Comparison of ENCODE assay signal across 8 cellular contexts in the genomic region with DNA sequence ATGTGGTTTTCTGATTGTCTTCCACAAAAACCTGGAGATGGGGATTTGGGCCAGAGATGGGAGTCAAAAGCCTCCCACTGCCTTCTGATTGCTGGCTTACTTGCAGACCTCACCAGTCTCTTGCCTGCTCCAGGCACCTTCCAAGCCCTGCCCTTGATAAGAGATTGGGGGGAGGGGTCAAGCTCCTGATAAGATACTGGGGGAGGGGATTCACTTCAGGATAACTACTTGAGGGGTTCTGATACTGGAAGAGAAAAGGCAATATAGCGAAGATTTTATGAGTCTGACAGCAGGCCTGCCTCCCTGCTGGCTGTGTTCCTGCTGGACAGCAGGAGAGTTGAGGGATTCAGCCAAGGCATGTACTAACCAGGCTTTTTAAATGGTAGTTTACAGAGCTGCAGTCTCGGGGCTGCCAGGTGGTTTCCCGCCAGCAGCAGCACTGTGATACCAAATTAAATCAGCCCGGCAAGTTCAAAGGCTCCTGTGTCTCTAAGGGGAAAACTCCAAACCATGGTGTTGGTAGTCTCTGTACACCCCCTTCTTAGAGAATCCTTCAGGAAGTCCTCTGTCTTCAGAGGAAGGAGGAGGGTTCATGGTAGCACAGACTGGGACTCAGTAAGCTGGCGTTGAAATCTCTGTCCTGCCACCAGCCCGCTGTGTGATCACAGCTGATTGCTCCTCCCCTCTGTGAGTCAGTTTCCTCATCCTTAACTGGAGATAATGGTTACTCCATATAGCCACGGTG. TPM values are rescaled to one million over a fixed set of nuclear protein-coding genes. Genes with fewer than 3 reads are reported as not detected.
DNase-seq lines count a peak whose midpoint lies in the region; ATAC-seq and TF ChIP-seq lines count a peak whose summit lies in the region.

No MANE protein-coding gene starts in this region.

- H3K14ac ChIP-seq in trophoblast cell (ENCODE audit: low read length) = no peak overlapping the region

- CTCF ChIA-PET in T-cell (lab: Charles Lee) = interaction anchor here (0.5 to 0.6 kb wide), 2 partner anchors 315 to 1584 kb away, joined by 3 to 4 read pairs; no protein-coding TSS in a partner anchor

- H3K9ac ChIP-seq in BLaER1 treated with 17β-estradiol and CSF1 and Interleukin-3, amounts not matched to agents 10 nM and 100 nM = peak overlapping the region in 1 of 11 experiments; percentile 32; a peak in 2 of 22 replicates
- H3K9ac ChIP-seq in trophoblast cell (ENCODE audit: low read length) = no peak overlapping the region

- H3K27ac Mint-ChIP-seq in T-cell = no peak overlapping the region

- WGBS in trophoblast cell (ENCODE audit: extremely low coverage, insufficient coverage, insufficient read length) = no CpG with 5 or more reads among the region's 7 CpGs

- H2AK5ac ChIP-seq in trophoblast cell (ENCODE audit: low read length) = no peak overlapping the region

- no peak overlapping the region for H3K4me3 Mint-ChIP-seq in T-cell

- POLR2A ChIA-PET in T-cell (lab: Charles Lee) = no interaction called here

- H3K4me3 ChIP-seq in BLaER1 treated with 17β-estradiol and CSF1 and Interleukin-3, amounts not matched to agents 10 nM and 100 nM = peak overlapping the region in 1 of 10 experiments; percentile 4; a peak in 1 of 20 replicates
- H3K4me3 ChIP-seq in fibroblast of mammary gland (ENCODE audit: control insufficient read depth, low read depth, low read length) (no peak overlapping the region), trophoblast cell (ENCODE audit: low read depth, low read length) (no peak overlapping the region)

- no peak overlapping the region for H2BK5ac ChIP-seq in trophoblast cell (ENCODE audit: low read depth, low read length, poor library complexity)

- H2BK12ac ChIP-seq in trophoblast cell (ENCODE audit: low read length) = no peak overlapping the region

- peaks cover 3% of the 10 kb centered on the region for H3K36me3 Mint-ChIP-seq in T-cell

- DNase-seq in T-cell (peak in 1 of 34 experiments; percentile 2), fibroblast of mammary gland (ENCODE audit: low read depth) (peak; percentile 75), trophoblast cell (peak; percentile 17 to 25), NCI-H774 (lab: John Stamatoyannopoulos, UW) (no peak)

- H3K4ac ChIP-seq in trophoblast cell (ENCODE audit: low read depth, low read length) = no peak overlapping the region

- H3K27me3 Mint-ChIP-seq in T-cell = no peaks in the 10 kb centered on the region

- H3K4me1 Mint-ChIP-seq in T-cell = peaks cover 0 to 8% (median 7%) of the 10 kb centered on the region in 3 donors

- ATAC-seq in HG02759 (IDR thresholded peaks at IDR 0.05; ENCODE audit: unreplicated experiment) (peak; percentile 57), T-cell (replicated peaks in 1 of 4) (peak; percentile 19 to 67 (median 43)), GM19397 (IDR thresholded peaks at IDR 0.05; ENCODE audit: unreplicated experiment) (no peak), HG02642 (IDR thresholded peaks at IDR 0.05; ENCODE audit: poor library complexity, unreplicated experiment) (no peak)

- peaks cover 12 to 16% (median 14%) of the 10 kb centered on the region in 10 experiments for H3K4me1 ChIP-seq in BLaER1 treated with 17β-estradiol and CSF1 and Interleukin-3, amounts not matched to agents 10 nM and 100 nM
- H3K4me1 ChIP-seq in trophoblast cell (ENCODE audit: control insufficient read depth in 1 of 2, insufficient read depth in 2 of 2, low read length in 2 of 2) = no peaks in the 10 kb centered on the region

- no peaks in the 10 kb centered on the region for H3K9me3 Mint-ChIP-seq in T-cell

- peak overlapping the region; percentile 5 for H2AFZ ChIP-seq in trophoblast cell (ENCODE audit: insufficient read depth, low read length, poor library complexity)

- H3K79me2 ChIP-seq in trophoblast cell (ENCODE audit: control insufficient read depth, insufficient read depth, low read length, poor library complexity) = no peaks in the 10 kb centered on the region

- H3K79me1 ChIP-seq in trophoblast cell (ENCODE audit: low read length) = no peaks in the 10 kb centered on the region

- no peak overlapping the region for H3K23ac ChIP-seq in trophoblast cell (ENCODE audit: low read length)

- peak overlapping the region; percentile 31 for H2BK120ac ChIP-seq in trophoblast cell (ENCODE audit: insufficient read depth, low read length, poor library complexity)

- TF ChIP-seq CTCF in fibroblast of mammary gland (conservative IDR thresholded peaks at IDR 0.05; ENCODE audit: control insufficient read depth, insufficient read depth, low read depth, low read length) = no peak

- no peaks in the 10 kb centered on the region for H4K20me1 ChIP-seq in BLaER1 treated with 17β-estradiol and CSF1 and Interleukin-3, amounts not matched to agents 10 nM and 100 nM

- no peaks in the 10 kb centered on the region for H3K36me3 ChIP-seq in BLaER1 treated with 17β-estradiol and CSF1 and Interleukin-3, amounts not matched to agents 10 nM and 100 nM
- H3K36me3 ChIP-seq in trophoblast cell (ENCODE audit: control insufficient read depth in 1 of 2, insufficient read depth in 2 of 2, low read length in 2 of 2) = no peaks in the 10 kb centered on the region

- no peaks in the 10 kb centered on the region for H3K27me3 ChIP-seq in BLaER1 treated with 17β-estradiol and CSF1 and Interleukin-3, amounts not matched to agents 10 nM and 100 nM
- no peaks in the 10 kb centered on the region for H3K27me3 ChIP-seq in trophoblast cell (ENCODE audit: insufficient read depth, low read length)

- H3K9me3 ChIP-seq in BLaER1 treated with 17β-estradiol and CSF1 and Interleukin-3, amounts not matched to agents 10 nM and 100 nM (replicated peaks in 1 of 11) = no peaks in the 10 kb centered on the region
- no peaks in the 10 kb centered on the region for H3K9me3 ChIP-seq in trophoblast cell (ENCODE audit: insufficient read depth, low read depth, low read length)

- H3K4me2 ChIP-seq in BLaER1 treated with 17β-estradiol and CSF1 and Interleukin-3, amounts not matched to agents 10 nM and 100 nM = peak overlapping the region; percentile 46 to 74 (median 65)
- H3K4me2 ChIP-seq in trophoblast cell (ENCODE audit: low read length) = no peak overlapping the region

- H4K8ac ChIP-seq in trophoblast cell (ENCODE audit: low read depth, low read length) = no peak overlapping the region

- H3K27ac ChIP-seq in BLaER1 treated with 17β-estradiol and CSF1 and Interleukin-3, amounts not matched to agents 10 nM and 100 nM = peak overlapping the region in 5 of 11 experiments; percentile 13 to 35 (median 21); a peak in 7 of 22 replicates
- H3K27ac ChIP-seq in trophoblast cell (ENCODE audit: low read depth, low read length) = no peak overlapping the region

- H4K12ac ChIP-seq in trophoblast cell (ENCODE audit: low read depth, low read length) = no peak overlapping the region

- no peak overlapping the region for H3K18ac ChIP-seq in trophoblast cell (ENCODE audit: low read length)

- no peak overlapping the region for H4K91ac ChIP-seq in trophoblast cell (ENCODE audit: low read depth, low read length)

RNA-seq across cellular contexts. Expression of gene FBXO36, which starts 58.3 kb away (rescaled TPM):
- total RNA-seq in T-cell = 1 to 10 TPM in 3 of 5 donors, under 1 TPM in 2; 0.62 to 1.6 (median 1.1) TPM
- polyA plus RNA-seq in trophoblast cell (2013) = 2.7 and 2.9 TPM in 2 replicates

RNA-seq across cellular contexts. Expression of gene TRIP12, which starts 58.8 kb away (rescaled TPM):
- total RNA-seq in T-cell = 100 to 1,000 TPM; 185 to 219 (median 192) TPM
- 119 and 122 TPM in 2 replicates for polyA plus RNA-seq in trophoblast cell (2013)

Comparison
In these comparisons a context has a peak if more than half of its experiments do, and no peak if none do; other contexts are left out.
1. ATAC-seq: peak in HG02759 (single experiment) and T-cell (4 of 4); none in GM19397 (single experiment) and HG02642 (single experiment).